In the genomic region with DNA sequence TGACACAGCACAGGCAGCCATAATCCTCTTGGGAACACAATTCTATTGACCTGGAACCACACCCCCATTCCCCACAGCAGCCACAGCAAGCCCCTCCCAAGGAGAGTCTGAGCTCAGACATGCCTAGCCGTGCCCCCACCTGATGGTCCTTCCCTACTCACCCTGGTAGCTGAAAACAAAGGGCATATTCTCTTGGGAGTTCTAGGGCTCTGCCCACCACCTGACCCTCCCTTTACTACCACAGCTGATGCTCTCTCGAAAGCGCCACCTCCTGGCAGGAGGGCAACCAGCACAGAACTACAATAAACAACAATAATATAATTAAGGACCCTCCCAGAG, we compare ENCODE assay signal across 11 cellular contexts.
A peak's percentile ranks its signal among the peaks of the same experiment; 100 is the strongest.
DNase-seq lines count a peak whose midpoint lies in the region; ATAC-seq and TF ChIP-seq lines count a peak whose summit lies in the region.
"Had no signal": no experiment of that assay in that cellular context is flagged by ENCODE, and none has a peak within 500 bp of the region (broad histone marks: within the 10 kb centered on the region; RNA-seq: fewer than 3 reads in every experiment).

No MANE protein-coding gene starts in this region.

- WGBS in testis, 2 donors = 17 to 52% methylated on average over 3 of the region's 3 CpGs

- H3K27me3 ChIP-seq in testis = no peaks in the 10 kb centered on the region

- H3K4me1 ChIP-seq in testis = no peaks in the 10 kb centered on the region

- no peak for TF ChIP-seq POLR2A in testis (IDR thresholded peaks at IDR 0.05)

- peaks cover 33% of the 10 kb centered on the region for H3K27me3 Mint-ChIP-seq in activated T-cell treated with anti-CD3 and anti-CD28 coated beads, Interleukin-2, amount 50 U/mL, for 72 hours (ENCODE audit: low read depth)
- H3K27me3 Mint-ChIP-seq in activated T-cell treated with anti-CD3 and anti-CD28 coated beads, Interleukin-2, amount 50 U/mL, for 4 hours (ENCODE audit: low read depth) = peaks cover 39% of the 10 kb centered on the region

- TF ChIP-seq CTCF in astrocyte of the spinal cord (IDR thresholded peaks at IDR 0.05; ENCODE audit: low read depth, low read length) (peak; percentile 4), testis (IDR thresholded peaks at IDR 0.05) (no peak)

- no peak overlapping the region for H3K4me3 Mint-ChIP-seq in activated T-cell treated with anti-CD3 and anti-CD28 coated beads, Interleukin-2, amount 50 U/mL, for 72 hours
- no peak overlapping the region for H3K4me3 Mint-ChIP-seq in activated T-cell treated with anti-CD3 and anti-CD28 coated beads, Interleukin-2, amount 50 U/mL, for 4 hours
- H3K4me3 Mint-ChIP-seq: activated CD8-positive, alpha-beta memory T cell treated with anti-CD3 and anti-CD28 coated beads, Interleukin-2, amount 10 ng/mL, durations not matched to agents 7 days and 5 days had no signal

- intact Hi-C loops in testis (cut with DNase I; ENCODE audit: low total_unique reads) = no loop called here

- peaks cover 0 to 3% of the 10 kb centered on the region in 2 donors for H3K36me3 Mint-ChIP-seq in activated T-cell treated with anti-CD3 and anti-CD28 coated beads, Interleukin-2, amount 50 U/mL, for 72 hours (ENCODE audit: insufficient read depth in 2 of 2)
- H3K36me3 Mint-ChIP-seq in activated T-cell treated with anti-CD3 and anti-CD28 coated beads, Interleukin-2, amount 50 U/mL, for 4 hours (ENCODE audit: insufficient read depth) = no peaks in the 10 kb centered on the region

- no peak overlapping the region for H3K4me3 ChIP-seq in astrocyte of the spinal cord (ENCODE audit: low read depth, low read length)
- H3K4me3 ChIP-seq in testis = no peak overlapping the region

- peaks cover 7% of the 10 kb centered on the region for H3K4me1 Mint-ChIP-seq in activated T-cell treated with anti-CD3 and anti-CD28 coated beads, Interleukin-2, amount 50 U/mL, for 72 hours (ENCODE audit: low read depth)
- no peaks in the 10 kb centered on the region for H3K4me1 Mint-ChIP-seq in activated T-cell treated with anti-CD3 and anti-CD28 coated beads, Interleukin-2, amount 50 U/mL, for 4 hours (ENCODE audit: low read depth)

- peak; percentile 6 to 17 for DNase-seq in activated T-cell treated with anti-CD3 and anti-CD28 coated beads, Interleukin-2, amount 50 U/mL, for 72 hours
- no peak for DNase-seq in activated T-cell treated with anti-CD3 and anti-CD28 coated beads, Interleukin-2, amount 50 U/mL, for 4 hours
- DNase-seq in NCI-H2171 (lab: John Stamatoyannopoulos, UW) (peak; percentile 94), astrocyte of the spinal cord (ENCODE audit: low read depth, low spot score) (no peak), testis (peak; percentile 17), mesenteric fat pad (ENCODE audit: low spot score) (no peak)
- DNase-seq: activated CD8-positive, alpha-beta memory T cell treated with anti-CD3 and anti-CD28 coated beads, Interleukin-2, amount 10 ng/mL, durations not matched to agents 7 days and 5 days; NCI-H774; nucleus accumbens had no signal

- H3K9me3 Mint-ChIP-seq in activated T-cell treated with anti-CD3 and anti-CD28 coated beads, Interleukin-2, amount 50 U/mL, for 72 hours = peaks cover 4 to 5% of the 10 kb centered on the region in 2 donors
- peaks cover 22% of the 10 kb centered on the region for H3K9me3 Mint-ChIP-seq in activated T-cell treated with anti-CD3 and anti-CD28 coated beads, Interleukin-2, amount 50 U/mL, for 4 hours

- no peak overlapping the region for H3K27ac Mint-ChIP-seq in activated T-cell treated with anti-CD3 and anti-CD28 coated beads, Interleukin-2, amount 50 U/mL, for 72 hours
- H3K27ac Mint-ChIP-seq: activated CD8-positive, alpha-beta memory T cell treated with anti-CD3 and anti-CD28 coated beads, Interleukin-2, amount 10 ng/mL, durations not matched to agents 7 days and 5 days had no signal

- H3K9me3 ChIP-seq in testis = no peaks in the 10 kb centered on the region

- ATAC-seq in activated T-cell treated with anti-CD3 and anti-CD28 coated beads, Interleukin-2, amount 50 U/mL, for 72 hours (replicated peaks in 1 of 2) = no peak
- ATAC-seq in activated T-cell treated with anti-CD3 and anti-CD28 coated beads, Interleukin-2, amount 50 U/mL, for 4 hours = no peak
- ATAC-seq in GM21528 (IDR thresholded peaks at IDR 0.05; ENCODE audit: low FRiP score, unreplicated experiment) (no peak), HG03108 (IDR thresholded peaks at IDR 0.05; ENCODE audit: unreplicated experiment) (no peak)
- ATAC-seq: activated CD8-positive, alpha-beta memory T cell treated with anti-CD3 and anti-CD28 coated beads, Interleukin-2, amount 10 ng/mL, durations not matched to agents 7 days and 5 days had no signal

- no peaks in the 10 kb centered on the region for H3K36me3 ChIP-seq in testis (ENCODE audit: low read depth, missing control alignments)

- H3K27ac ChIP-seq in testis = no peak overlapping the region

- in situ Hi-C loops in astrocyte of the spinal cord (cut with HindIII; ENCODE audit: low sequenced_read_pairs) = no loop called here

Comparison
In these comparisons a context has a peak if more than half of its experiments do, and no peak if none do; other contexts are left out.
1. DNase-seq: peak in activated T-cell treated with anti-CD3 and anti-CD28 coated beads, Interleukin-2, amount 50 U/mL, for 72 hours (2 of 2), NCI-H2171 (single experiment) and testis (single experiment); none in activated T-cell treated with anti-CD3 and anti-CD28 coated beads, Interleukin-2, amount 50 U/mL, for 4 hours (single experiment), astrocyte of the spinal cord (single experiment) and mesenteric fat pad (single experiment).